In genomic region chr10:103696411-103697145, GRCh38 we compare ENCODE assay signal across 1 cellular context.
TF ChIP-seq lines count a peak whose summit lies in the region.

No MANE protein-coding gene starts in this region.

TF ChIP-seq in K562, 482 proteins besides CTCF, POLR2A, EP300 and RAD21 (continued from another document):
- peak; percentile 85 for TF ChIP-seq PRDM10 (IDR thresholded peaks at IDR 0.05; ENCODE audit: partially characterized antibody)
- no peak for TF ChIP-seq SAP30 (IDR thresholded peaks at IDR 0.05; ENCODE audit: borderline replicate concordance, insufficient read depth, low read depth, low read length, poor library complexity, severe bottlenecking)
- TF ChIP-seq ETV1 (tag; conservative IDR thresholded peaks at IDR 0.05; ENCODE audit: low read depth): peak; percentile 93
- TF ChIP-seq FOSL1 (tag; conservative IDR thresholded peaks at IDR 0.05): peak; percentile 52; the same call in 1 of the 2 replicates
- peak in 1 of 2 experiments; percentile 67; a peak in 1 of 3 replicates for TF ChIP-seq CBX3 (IDR thresholded peaks at IDR 0.05; ENCODE audit: borderline replicate concordance in 1 of 2, low read length in 2 of 2)
- no peak for TF ChIP-seq HNRNPH1 (optimal IDR thresholded peaks at IDR 0.05; ENCODE audit: low read depth, low read length)
- TF ChIP-seq USF1 (CRISPR knock-in tag; IDR thresholded peaks at IDR 0.05): no peak
- TF ChIP-seq POLR2B (IDR thresholded peaks at IDR 0.05; ENCODE audit: low read depth, partially characterized antibody): peak; percentile 17
- TF ChIP-seq ATF3 (IDR thresholded peaks at IDR 0.05): peak; percentile 88
- TF ChIP-seq ATF3 (CRISPR knock-in tag; conservative IDR thresholded peaks at IDR 0.05): no peak
- TF ChIP-seq TAF9B (IDR thresholded peaks at IDR 0.05; ENCODE audit: partially characterized antibody): no peak
- TF ChIP-seq ZNF740 (CRISPR knock-in tag; IDR thresholded peaks at IDR 0.05): peak; percentile 43; the same call in 1 of the 2 replicates
- no peak for TF ChIP-seq ZNF740 (tag; IDR thresholded peaks at IDR 0.05)
- TF ChIP-seq MAFG (tag; conservative IDR thresholded peaks at IDR 0.05): 0 out of 2 replicates have a peak, but pooled peaks have one; percentile 22
- peak; percentile 95 for TF ChIP-seq BCOR (IDR thresholded peaks at IDR 0.05)
- 0 out of 2 replicates have a peak, but pooled peaks have one; percentile 17 for TF ChIP-seq EP400 (IDR thresholded peaks at IDR 0.05)
- no peak for TF ChIP-seq ATF1 (CRISPR knock-in tag; IDR thresholded peaks at IDR 0.05)
- 0 out of 2 replicates have a peak, but pooled peaks have one; percentile 21 for TF ChIP-seq ATF1 (tag; IDR thresholded peaks at IDR 0.05)
- no peak for TF ChIP-seq ZNF232 (CRISPR knock-in tag; IDR thresholded peaks at IDR 0.05)
- 0 out of 2 replicates have a peak, but pooled peaks have one; percentile 48 for TF ChIP-seq NBN (IDR thresholded peaks at IDR 0.05; ENCODE audit: low read depth)
- TF ChIP-seq ZNF592 (IDR thresholded peaks at IDR 0.05): 0 out of 2 replicates have a peak, but pooled peaks have one; percentile 44
- TF ChIP-seq ZNF24 (IDR thresholded peaks at IDR 0.05): peak; percentile 54
- no peak for TF ChIP-seq FOXK2 (conservative IDR thresholded peaks at IDR 0.05 in 1 of 2, IDR thresholded peaks at IDR 0.05 in 1 of 2; ENCODE audit: low read depth in 2 of 2)
- 0 out of 2 replicates have a peak, but pooled peaks have one; percentile 30 for TF ChIP-seq LCOR (CRISPR knock-in tag; IDR thresholded peaks at IDR 0.05)
- TF ChIP-seq SP2 (IDR thresholded peaks at IDR 0.05; ENCODE audit: extremely low read depth, low read depth, low read length, poor library complexity, severe bottlenecking): no peak
- no peak for TF ChIP-seq ZNF23 (CRISPR knock-in tag; IDR thresholded peaks at IDR 0.05)
- TF ChIP-seq RCOR1 (IDR thresholded peaks at IDR 0.05; ENCODE audit: borderline replicate concordance in 1 of 2, low read depth in 2 of 2, low read length in 2 of 2): peak in 1 of 2 experiments; percentile 90; a peak in 2 of 4 replicates
- TF ChIP-seq ZNF584 (CRISPR knock-in tag; IDR thresholded peaks at IDR 0.05; ENCODE audit: low read depth): no peak
- peak; percentile 41 for TF ChIP-seq ARID1B (IDR thresholded peaks at IDR 0.05)
- TF ChIP-seq ZZZ3 (IDR thresholded peaks at IDR 0.05): no peak
- TF ChIP-seq ZNF311 (CRISPR knock-in tag; IDR thresholded peaks at IDR 0.05): no peak
- TF ChIP-seq MLLT1 (IDR thresholded peaks at IDR 0.05): no peak
- peak; percentile 54; the same call in 1 of the 2 replicates for TF ChIP-seq SP1 (CRISPR knock-in tag; IDR thresholded peaks at IDR 0.05)
- TF ChIP-seq NFRKB (IDR thresholded peaks at IDR 0.05; ENCODE audit: low read depth): peak; percentile 28; the same call in 1 of the 2 replicates
- TF ChIP-seq PCBP2 (IDR thresholded peaks at IDR 0.05; ENCODE audit: low read depth, low read length, poor library complexity, severe bottlenecking): no peak
- peak; percentile 74; the same call in 1 of the 2 replicates for TF ChIP-seq NCOR1 (IDR thresholded peaks at IDR 0.05)
- TF ChIP-seq CGGBP1 (CRISPR knock-in tag; IDR thresholded peaks at IDR 0.05): no peak
- peak; percentile 32; the same call in 1 of the 2 replicates for TF ChIP-seq GABPA (tag; conservative IDR thresholded peaks at IDR 0.05; ENCODE audit: low read depth)
- no peak for TF ChIP-seq ZNF75A (CRISPR knock-in tag; IDR thresholded peaks at IDR 0.05)
- TF ChIP-seq CEBPG (CRISPR knock-in tag; IDR thresholded peaks at IDR 0.05): peak; percentile 87
- peak; percentile 13 to 79; a peak in 2 of 4 replicates for TF ChIP-seq CEBPG (tag; conservative IDR thresholded peaks at IDR 0.05 in 1 of 2, IDR thresholded peaks at IDR 0.05 in 1 of 2)
- TF ChIP-seq MYC (IDR thresholded peaks at IDR 0.05; ENCODE audit: low read depth, low read length): 0 out of 2 replicates have a peak, but pooled peaks have one; percentile 34
- TF ChIP-seq MYC (CRISPR knock-in tag; IDR thresholded peaks at IDR 0.05; ENCODE audit: borderline replicate concordance, low read depth): no peak
- TF ChIP-seq TFAP4 (CRISPR knock-in tag; IDR thresholded peaks at IDR 0.05; ENCODE audit: borderline replicate concordance): peak; percentile 37
- TF ChIP-seq MTA3 (IDR thresholded peaks at IDR 0.05; ENCODE audit: borderline replicate concordance): 0 out of 2 replicates have a peak, but pooled peaks have one; percentile 24
- peak; percentile 54 to 83; a peak in 2 of 4 replicates for TF ChIP-seq KDM1A (IDR thresholded peaks at IDR 0.05)
- peak; percentile 51; the same call in 1 of the 2 replicates for TF ChIP-seq CBX1 (IDR thresholded peaks at IDR 0.05; ENCODE audit: low read depth)
- 0 out of 2 replicates have a peak, but pooled peaks have one; percentile 8 for TF ChIP-seq CBFA2T3 (IDR thresholded peaks at IDR 0.05)
